In genomic region chr5:41885286-41885685, GRCh38 we compare ENCODE assay signal across 25 cellular contexts. TPM values are rescaled to one million over a fixed set of nuclear protein-coding genes. Genes with fewer than 3 reads are reported as not detected.
A peak's percentile ranks its signal among the peaks of the same experiment; 100 is the strongest.
DNase-seq lines count a peak whose midpoint lies in the region; ATAC-seq, FAIRE-seq and TF ChIP-seq lines count a peak whose summit lies in the region.
"Had no signal": no experiment of that assay in that cellular context is flagged by ENCODE, and none has a peak within 500 bp of the region (broad histone marks: within the 10 kb centered on the region; RNA-seq: fewer than 3 reads in every experiment).

No MANE protein-coding gene starts in this region.

- no peak for TF ChIP-seq RAD21 in GM12878 (IDR thresholded peaks at IDR 0.05; ENCODE audit: insufficient read depth, low read depth, low read length)

- no peaks in the 10 kb centered on the region for H3K27me3 ChIP-seq in GM12878 (replicated peaks in 1 of 2; ENCODE audit: control insufficient read depth in 2 of 2, insufficient read depth in 2 of 2, low read length in 1 of 2)

- no peaks in the 10 kb centered on the region for H3K9me3 ChIP-seq in GM12878 (replicated peaks; ENCODE audit: control insufficient read depth, insufficient read depth, low read length)
- H3K9me3 ChIP-seq: HAP-1 had no signal

- CTCF ChIA-PET in GM12878 (lab: Yijun Ruan, JAX), result interaction anchor here (1.4 kb wide), 1 partner anchor 42 kb away, joined by 5 read pairs; no protein-coding TSS in a partner anchor

- no peak overlapping the region for H3K4me2 ChIP-seq in GM12878 (ENCODE audit: control insufficient read depth, insufficient read depth)

- no peaks in the 10 kb centered on the region for H4K20me1 ChIP-seq in GM12878 (ENCODE audit: control insufficient read depth, insufficient read depth)

- in situ Hi-C loops in GM12878 (cut with MboI), result no loop called here

- H3K9ac ChIP-seq in GM12878 (ENCODE audit: control insufficient read depth, insufficient read depth, low read length), result no peak overlapping the region

- intact Hi-C loops in GM12878 (cut with micrococcal nuclease; ENCODE audit: unreplicated experiment), result no loop called here

- SMC1A ChIA-PET in GM12878 (lab: Charles Lee; ENCODE audit: uncharacterized antibody, unreplicated experiment), result interaction anchor here (0.6 to 1.0 kb wide), 4 partner anchors 9 to 51 kb away, joined by 3 read pairs; no protein-coding TSS in a partner anchor

- no peak for FAIRE-seq in GM12878 (lab: Jason Lieb, UNC)
- FAIRE-seq: G401.6 had no signal

- no peaks in the 10 kb centered on the region for H3K36me3 ChIP-seq in GM12878 (ENCODE audit: control insufficient read depth in 2 of 2, insufficient read depth in 2 of 2, low read length in 1 of 2)
- H3K36me3 ChIP-seq: HAP-1 had no signal

- no peak for TF ChIP-seq POLR2A in GM12878 (IDR thresholded peaks at IDR 0.05; ENCODE audit: low read depth, low read length)

- no peaks in the 10 kb centered on the region for H3K4me1 ChIP-seq in GM12878 (ENCODE audit: control insufficient read depth, insufficient read depth, low read length)
- H3K4me1 ChIP-seq: Caco-2 had no signal

- DNase-seq in GM12878 (ENCODE audit: low read depth, low spot score), result no peak
- no peak for DNase-seq in SIG-M5 (lab: John Stamatoyannopoulos, UW)
- DNase-seq: Caco-2; CD8-positive, alpha-beta T cell; GOT3; HFFc6; KG1; NCI-H1092; NCI-H1417 treated with DMSO at 0.1 percent for 48 hours; NCI-H1694 treated with DMSO at 0.1 percent for 48 hours; NCI-H2081; NCI-H2227 treated with DMSO at 0.1 percent for 48 hours; NCI-H526 treated with DMSO at 0.1 percent for 48 hours; SHP77; T-helper 1 cell had no signal

- RAD21 ChIA-PET in GM12878 (lab: Charles Lee; ENCODE audit: unreplicated experiment), result interaction anchor here (1.1 kb wide), 1 partner anchor 19 kb away, joined by 5 read pairs; the partner anchor contains the start of gene RIMOC1

- no peak overlapping the region for H3K4me3 ChIP-seq in GM12878
- H3K4me3 ChIP-seq: HAP-1 had no signal

- H2AFZ ChIP-seq in GM12878 (ENCODE audit: control insufficient read depth, low read depth, low read length), result no peak overlapping the region; the same call in 1 of the 2 replicates

- ATAC-seq in GM18502 (IDR thresholded peaks at IDR 0.05; ENCODE audit: poor library complexity, unreplicated experiment) (peak; percentile 58), GM18907 (IDR thresholded peaks at IDR 0.05; ENCODE audit: unreplicated experiment) (peak; percentile 50), HG02610 (IDR thresholded peaks at IDR 0.05; ENCODE audit: unreplicated experiment) (peak; percentile 58), GM12878 (peak; percentile 54; the same call in 1 of the 3 replicates), GM18858 (IDR thresholded peaks at IDR 0.05; ENCODE audit: unreplicated experiment) (no peak), GM19324 (IDR thresholded peaks at IDR 0.05; ENCODE audit: low FRiP score, unreplicated experiment) (no peak)
- ATAC-seq: CD8-positive, alpha-beta T cell; Panc1 had no signal

- no peak for TF ChIP-seq CTCF in GM12878 (IDR thresholded peaks at IDR 0.05 in 2 of 3, conservative IDR thresholded peaks at IDR 0.05 in 1 of 3; ENCODE audit: control insufficient read depth in 2 of 3, extremely low read depth in 1 of 3, insufficient read depth in 1 of 3, low read depth in 3 of 3, low read length in 3 of 3)

- POLR2A ChIA-PET in GM12878 (lab: Charles Lee), result no interaction called here

- TF ChIP-seq EP300 in GM12878 (IDR thresholded peaks at IDR 0.05; ENCODE audit: borderline replicate concordance in 1 of 2, control insufficient read depth in 1 of 2, low read depth in 2 of 2, low read length in 2 of 2), result no peak

- H3K27ac ChIP-seq in GM12878 (ENCODE audit: control insufficient read depth, insufficient read depth), result no peak overlapping the region
- H3K27ac ChIP-seq: C4-2B, RWPE1 had no signal

- no TSS peak for BruUV-seq in GM12878 (replicated peaks; lab: Mats Ljungman, UMichigan)

- H3K79me2 ChIP-seq in GM12878 (ENCODE audit: control insufficient read depth, insufficient read depth, low read length), result no peaks in the 10 kb centered on the region

TF ChIP-seq in GM12878, 131 proteins besides CTCF, POLR2A, EP300 and RAD21 (continues in another document):
- TF ChIP-seq PRDM15 (CRISPR knock-in tag; IDR thresholded peaks at IDR 0.05), result no peak

RNA-seq across cellular contexts. Expression of gene OXCT1, which starts 15.1 kb away (rescaled TPM):
- 33.6 and 40.7 TPM in 2 replicates for total RNA-seq in GM12878 (2013; cell fraction: nucleolus; rRNA removed)
- total RNA-seq in GM12878 (2014; rRNA removed) (50.0 and 63.2 TPM in 2 replicates), GM12878 (2014; rRNA removed; fragmentation: Illumina TruSeq; extraction: Trizol) (94.7 and 95.8 TPM in 2 replicates), GM12878 (2021) (68.4 and 71.1 TPM in 2 replicates)
- 28.3 TPM for polyA plus RNA-seq in GM12878 (2011; ENCODE audit: low read depth)
- polyA plus RNA-seq in GM12878 (2011; rRNA removed) (62.9 and 91.8 TPM in 2 replicates), GM12878 (2014; fragmentation: Illumina TruSeq; extraction: Trizol) (101 and 129 TPM in 2 replicates), GM12878 (2014; fragmentation: Nextera tagmentation; extraction: Ambion mirVana) (10 to 100 TPM; 46.9 to 61.3 TPM), GM12878 (2014; rRNA removed) (61.5 and 72.5 TPM in 2 replicates), GM12878 (2016; fragmentation: Nextera tagmentation; extraction: Ambion mirVana) (100 to 1,000 TPM in 1 of 2 experiments, 10 to 100 TPM in 1; 96.1 to 103 TPM)
- polyA plus RNA-seq in GM12878 (2011; cell fraction: cytosol; rRNA removed), result 22.9 and 24.3 TPM in 2 replicates
- 34.5 and 49.2 TPM in 2 replicates for polyA plus RNA-seq in GM12878 (2011; cell fraction: nucleus; rRNA removed)
- 43.7 and 46.5 TPM in 2 replicates for polyA plus RNA-seq in GM12878 (2012)
- polyA minus RNA-seq in GM12878 (2011; rRNA and poly(A)+ RNA removed), result 34.4 and 56.9 TPM in 2 replicates
- polyA minus RNA-seq in GM12878 (2011; cell fraction: cytosol; rRNA and poly(A)+ RNA removed), result 16.0 and 22.2 TPM in 2 replicates
- polyA minus RNA-seq in GM12878 (2011; cell fraction: nucleus; rRNA and poly(A)+ RNA removed), result 25.8 and 40.1 TPM in 2 replicates

RNA-seq across cellular contexts. Expression of gene RIMOC1, which starts 18.9 kb away (rescaled TPM):
- 13.2 and 16.0 TPM in 2 replicates for total RNA-seq in GM12878 (2013; cell fraction: nucleolus; rRNA removed)
- 14.2 and 15.3 TPM in 2 replicates for total RNA-seq in GM12878 (2014; rRNA removed)
- 14.8 and 16.1 TPM in 2 replicates for total RNA-seq in GM12878 (2014; rRNA removed; fragmentation: Illumina TruSeq; extraction: Trizol)
- total RNA-seq in GM12878 (2021), result 24.6 and 25.9 TPM in 2 replicates
- polyA plus RNA-seq in GM12878 (2011; ENCODE audit: low read depth), result 2.8 TPM
- 33.1 and 46.1 TPM in 2 replicates for polyA plus RNA-seq in GM12878 (2011; rRNA removed)
- polyA plus RNA-seq in GM12878 (2011; cell fraction: cytosol; rRNA removed), result 9.7 and 12.8 TPM in 2 replicates
- polyA plus RNA-seq in GM12878 (2011; cell fraction: nucleus; rRNA removed), result 12.9 and 14.4 TPM in 2 replicates
- polyA plus RNA-seq in GM12878 (2012), result 4.5 and 8.8 TPM in 2 replicates
- 22.4 and 27.0 TPM in 2 replicates for polyA plus RNA-seq in GM12878 (2014; fragmentation: Illumina TruSeq; extraction: Trizol)
- polyA plus RNA-seq in GM12878 (2014; fragmentation: Nextera tagmentation; extraction: Ambion mirVana), result 10 to 100 TPM in 1 of 2 experiments, 1 to 10 TPM in 1; 3.9 to 10.5 TPM
- polyA plus RNA-seq in GM12878 (2014; rRNA removed), result 12.3 and 14.3 TPM in 2 replicates
- 10 to 100 TPM; 17.3 to 21.4 TPM for polyA plus RNA-seq in GM12878 (2016; fragmentation: Nextera tagmentation; extraction: Ambion mirVana)
- 24.1 and 27.5 TPM in 2 replicates for polyA minus RNA-seq in GM12878 (2011; rRNA and poly(A)+ RNA removed)
- 8.7 and 9.3 TPM in 2 replicates for polyA minus RNA-seq in GM12878 (2011; cell fraction: cytosol; rRNA and poly(A)+ RNA removed)
- 7.7 and 9.4 TPM in 2 replicates for polyA minus RNA-seq in GM12878 (2011; cell fraction: nucleus; rRNA and poly(A)+ RNA removed)

RNA-seq across cellular contexts. Expression of gene FBXO4, which starts 39.8 kb away (rescaled TPM):
- 19.1 and 22.0 TPM in 2 replicates for total RNA-seq in GM12878 (2013; cell fraction: nucleolus; rRNA removed)
- total RNA-seq in GM12878 (2014; rRNA removed) (19.3 and 28.9 TPM in 2 replicates), GM12878 (2014; rRNA removed; fragmentation: Illumina TruSeq; extraction: Trizol) (21.7 and 22.1 TPM in 2 replicates), GM12878 (2021) (14.8 and 16.5 TPM in 2 replicates)
- polyA plus RNA-seq in GM12878 (2011; ENCODE audit: low read depth), result 5.4 TPM
- polyA plus RNA-seq in GM12878 (2011; rRNA removed) (30.5 and 43.5 TPM in 2 replicates), GM12878 (2014; fragmentation: Illumina TruSeq; extraction: Trizol) (21.7 and 33.8 TPM in 2 replicates), GM12878 (2014; fragmentation: Nextera tagmentation; extraction: Ambion mirVana) (10 to 100 TPM in 1 of 2 experiments, 1 to 10 TPM in 1; 7.2 to 13.8 TPM), GM12878 (2014; rRNA removed) (14.8 and 19.4 TPM in 2 replicates), GM12878 (2016; fragmentation: Nextera tagmentation; extraction: Ambion mirVana) (10 to 100 TPM; 19.9 to 24.3 TPM)
- polyA plus RNA-seq in GM12878 (2011; cell fraction: cytosol; rRNA removed), result 10.1 and 13.5 TPM in 2 replicates
- polyA plus RNA-seq in GM12878 (2011; cell fraction: nucleus; rRNA removed), result 11.3 and 12.0 TPM in 2 replicates
- polyA plus RNA-seq in GM12878 (2012), result 10.3 and 11.5 TPM in 2 replicates
- polyA minus RNA-seq in GM12878 (2011; rRNA and poly(A)+ RNA removed), result 11.0 and 13.1 TPM in 2 replicates
- polyA minus RNA-seq in GM12878 (2011; cell fraction: cytosol; rRNA and poly(A)+ RNA removed), result 5.8 and 7.9 TPM in 2 replicates
- polyA minus RNA-seq in GM12878 (2011; cell fraction: nucleus; rRNA and poly(A)+ RNA removed), result 5.6 and 8.1 TPM in 2 replicates

Comparison
In these comparisons a context has a peak if more than half of its experiments do, and no peak if none do; other contexts are left out.
1. ATAC-seq: peak in GM18502 (single experiment), GM18907 (single experiment), HG02610 (single experiment) and GM12878 (single experiment); none in GM18858 (single experiment) and GM19324 (single experiment).